ENCODE assay signal across 1 cellular context in the genomic region with DNA sequence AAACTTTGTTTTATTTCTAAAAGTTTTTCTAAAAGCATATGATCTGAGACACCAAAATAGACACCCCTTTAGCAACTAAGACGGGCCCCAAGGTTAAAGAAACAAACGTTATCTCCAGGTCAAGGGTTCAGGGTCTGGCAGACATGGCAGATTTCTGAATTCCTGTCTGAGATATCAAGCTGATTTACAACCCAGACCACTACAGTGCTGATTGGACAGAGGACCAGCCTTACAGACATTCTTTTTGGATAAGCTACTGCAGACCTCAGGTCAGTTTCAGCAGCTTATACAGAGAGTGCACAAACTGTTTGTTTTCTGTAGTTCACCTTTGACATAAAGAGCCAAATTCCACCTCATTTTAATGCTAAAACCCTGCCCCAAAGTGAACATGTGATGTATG.
TF ChIP-seq lines count a peak whose summit lies in the region.

No MANE protein-coding gene starts in this region.

TF ChIP-seq in GM23338, 12 proteins besides CTCF, POLR2A, EP300 and RAD21 (continued from another document):
- TF ChIP-seq, protein P1, sequence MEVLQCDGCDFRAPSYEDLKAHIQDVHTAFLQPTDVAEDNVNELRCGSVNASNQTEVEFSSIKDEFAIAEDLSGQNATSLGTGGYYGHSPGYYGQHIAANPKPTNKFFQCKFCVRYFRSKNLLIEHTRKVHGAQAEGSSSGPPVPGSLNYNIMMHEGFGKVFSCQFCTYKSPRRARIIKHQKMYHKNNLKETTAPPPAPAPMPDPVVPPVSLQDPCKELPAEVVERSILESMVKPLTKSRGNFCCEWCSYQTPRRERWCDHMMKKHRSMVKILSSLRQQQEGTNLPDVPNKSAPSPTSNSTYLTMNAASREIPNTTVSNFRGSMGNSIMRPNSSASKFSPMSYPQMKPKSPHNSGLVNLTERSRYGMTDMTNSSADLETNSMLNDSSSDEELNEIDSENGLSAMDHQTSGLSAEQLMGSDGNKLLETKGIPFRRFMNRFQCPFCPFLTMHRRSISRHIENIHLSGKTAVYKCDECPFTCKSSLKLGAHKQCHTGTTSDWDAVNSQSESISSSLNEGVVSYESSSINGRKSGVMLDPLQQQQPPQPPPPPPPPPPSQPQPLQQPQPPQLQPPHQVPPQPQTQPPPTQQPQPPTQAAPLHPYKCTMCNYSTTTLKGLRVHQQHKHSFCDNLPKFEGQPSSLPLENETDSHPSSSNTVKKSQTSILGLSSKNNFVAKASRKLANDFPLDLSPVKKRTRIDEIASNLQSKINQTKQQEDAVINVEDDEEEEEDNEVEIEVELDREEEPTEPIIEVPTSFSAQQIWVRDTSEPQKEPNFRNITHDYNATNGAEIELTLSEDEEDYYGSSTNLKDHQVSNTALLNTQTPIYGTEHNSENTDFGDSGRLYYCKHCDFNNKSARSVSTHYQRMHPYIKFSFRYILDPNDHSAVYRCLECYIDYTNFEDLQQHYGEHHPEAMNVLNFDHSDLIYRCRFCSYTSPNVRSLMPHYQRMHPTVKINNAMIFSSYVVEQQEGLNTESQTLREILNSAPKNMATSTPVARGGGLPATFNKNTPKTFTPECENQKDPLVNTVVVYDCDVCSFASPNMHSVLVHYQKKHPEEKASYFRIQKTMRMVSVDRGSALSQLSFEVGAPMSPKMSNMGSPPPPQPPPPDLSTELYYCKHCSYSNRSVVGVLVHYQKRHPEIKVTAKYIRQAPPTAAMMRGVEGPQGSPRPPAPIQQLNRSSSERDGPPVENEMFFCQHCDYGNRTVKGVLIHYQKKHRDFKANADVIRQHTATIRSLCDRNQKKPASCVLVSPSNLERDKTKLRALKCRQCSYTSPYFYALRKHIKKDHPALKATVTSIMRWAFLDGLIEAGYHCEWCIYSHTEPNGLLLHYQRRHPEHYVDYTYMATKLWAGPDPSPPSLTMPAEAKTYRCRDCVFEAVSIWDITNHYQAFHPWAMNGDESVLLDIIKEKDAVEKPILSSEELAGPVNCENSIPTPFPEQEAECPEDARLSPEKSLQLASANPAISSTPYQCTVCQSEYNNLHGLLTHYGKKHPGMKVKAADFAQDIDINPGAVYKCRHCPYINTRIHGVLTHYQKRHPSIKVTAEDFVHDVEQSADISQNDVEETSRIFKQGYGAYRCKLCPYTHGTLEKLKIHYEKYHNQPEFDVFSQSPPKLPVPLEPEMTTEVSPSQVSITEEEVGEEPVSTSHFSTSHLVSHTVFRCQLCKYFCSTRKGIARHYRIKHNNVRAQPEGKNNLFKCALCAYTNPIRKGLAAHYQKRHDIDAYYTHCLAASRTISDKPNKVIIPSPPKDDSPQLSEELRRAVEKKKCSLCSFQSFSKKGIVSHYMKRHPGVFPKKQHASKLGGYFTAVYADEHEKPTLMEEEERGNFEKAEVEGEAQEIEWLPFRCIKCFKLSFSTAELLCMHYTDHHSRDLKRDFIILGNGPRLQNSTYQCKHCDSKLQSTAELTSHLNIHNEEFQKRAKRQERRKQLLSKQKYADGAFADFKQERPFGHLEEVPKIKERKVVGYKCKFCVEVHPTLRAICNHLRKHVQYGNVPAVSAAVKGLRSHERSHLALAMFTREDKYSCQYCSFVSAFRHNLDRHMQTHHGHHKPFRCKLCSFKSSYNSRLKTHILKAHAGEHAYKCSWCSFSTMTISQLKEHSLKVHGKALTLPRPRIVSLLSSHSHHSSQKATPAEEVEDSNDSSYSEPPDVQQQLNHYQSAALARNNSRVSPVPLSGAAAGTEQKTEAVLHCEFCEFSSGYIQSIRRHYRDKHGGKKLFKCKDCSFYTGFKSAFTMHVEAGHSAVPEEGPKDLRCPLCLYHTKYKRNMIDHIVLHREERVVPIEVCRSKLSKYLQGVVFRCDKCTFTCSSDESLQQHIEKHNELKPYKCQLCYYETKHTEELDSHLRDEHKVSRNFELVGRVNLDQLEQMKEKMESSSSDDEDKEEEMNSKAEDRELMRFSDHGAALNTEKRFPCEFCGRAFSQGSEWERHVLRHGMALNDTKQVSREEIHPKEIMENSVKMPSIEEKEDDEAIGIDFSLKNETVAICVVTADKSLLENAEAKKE (CRISPR knock-in tag; IDR thresholded peaks at IDR 0.05), result no peak
- TF ChIP-seq ZNF331 (CRISPR knock-in tag; IDR thresholded peaks at IDR 0.05; ENCODE audit: low read depth) (no peak), POLR2AphosphoS5 (IDR thresholded peaks at IDR 0.05; ENCODE audit: low read depth) (no peak), CREB1 (CRISPR knock-in tag; IDR thresholded peaks at IDR 0.05; ENCODE audit: low read depth) (no peak)
